ENCODE assay signal across 33 cellular contexts in the genomic region with DNA sequence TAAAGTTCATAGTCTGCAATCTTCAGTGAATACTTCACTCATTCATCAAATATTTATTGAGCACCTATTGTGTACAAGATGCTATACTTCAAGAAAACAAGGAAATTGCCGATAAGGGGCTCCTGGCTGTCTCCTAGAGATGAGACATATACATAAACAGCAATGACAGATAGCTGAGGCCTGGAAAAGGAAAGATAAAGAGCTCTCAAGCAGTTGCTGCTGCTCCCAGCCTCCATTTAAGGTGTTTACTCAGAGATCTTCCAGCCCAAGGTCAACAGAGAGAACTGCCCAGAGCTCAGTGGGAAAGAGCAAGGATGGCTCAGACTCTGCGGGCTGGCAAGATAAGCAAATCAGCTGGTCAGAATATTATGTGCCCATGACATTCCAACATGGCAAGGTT. TPM values are rescaled to one million over a fixed set of nuclear protein-coding genes. Genes with fewer than 3 reads are reported as not detected.
"Had no signal": no experiment of that assay in that cellular context is flagged by ENCODE, and none has a peak within 500 bp of the region (broad histone marks: within the 10 kb centered on the region; RNA-seq: fewer than 3 reads in every experiment).

No MANE protein-coding gene starts in this region.

- H3K9me3 Mint-ChIP-seq: activated CD4-positive, alpha-beta memory T cell treated with anti-CD3 and anti-CD28 coated beads for 36 hours; activated CD4-positive, alpha-beta T cell treated with anti-CD3 and anti-CD28 coated beads, Interleukin-2, amount 10 ng/mL, durations not matched to agents 24 days and 14 days; activated naive CD4-positive, alpha-beta T cell treated with anti-CD3 and anti-CD28 coated beads, Interleukin-2, amount 10 ng/mL, durations not matched to agents 7 days and 5 days; activated naive CD4-positive, alpha-beta T cell treated with anti-CD3 and anti-CD28 coated beads, Interleukin-2, amount 50 U/mL, for 72 hours; activated naive CD8-positive, alpha-beta T cell treated with anti-CD3 and anti-CD28 coated beads, Interleukin-2, amount 10 ng/mL, durations not matched to agents 7 days and 5 days; activated T-cell treated with anti-CD3 and anti-CD28 coated beads, Interleukin-2, amount 50 U/mL, for 72 hours; T-helper 2 cell treated with Interferon-gamma antibody and Interleukin-4, amounts not matched to agents 5 μg/mL and 100 μg/mL, for 36 hours had no signal

- H3K27ac Mint-ChIP-seq: activated CD4-positive, alpha-beta memory T cell treated with anti-CD3 and anti-CD28 coated beads for 36 hours; activated CD4-positive, alpha-beta T cell treated with anti-CD3 and anti-CD28 coated beads for 36 hours; activated CD4-positive, alpha-beta T cell treated with anti-CD3 and anti-CD28 coated beads, Interleukin-2, amount 10 ng/mL, durations not matched to agents 24 days and 14 days; activated CD8-positive, alpha-beta memory T cell treated with anti-CD3 and anti-CD28 coated beads, Interleukin-2, amount 10 ng/mL, durations not matched to agents 7 days and 5 days; activated CD8-positive, alpha-beta T cell treated with anti-CD3 and anti-CD28 coated beads, Interleukin-2, amount 10 ng/mL, durations not matched to agents 7 days and 5 days; activated naive CD4-positive, alpha-beta T cell treated with anti-CD3 and anti-CD28 coated beads, Interleukin-2, amount 10 ng/mL, durations not matched to agents 7 days and 5 days; activated naive CD4-positive, alpha-beta T cell treated with anti-CD3 and anti-CD28 coated beads, Interleukin-2, amount 50 U/mL, for 72 hours; activated naive CD8-positive, alpha-beta T cell treated with anti-CD3 and anti-CD28 coated beads, Interleukin-2, amount 10 ng/mL, durations not matched to agents 7 days and 5 days; activated T-cell treated with anti-CD3 and anti-CD28 coated beads, Interleukin-2, amount 50 U/mL, for 72 hours; endodermal cell; T-helper 17 cell; T-helper 2 cell treated with Interferon-gamma antibody and Interleukin-4, amounts not matched to agents 5 μg/mL and 100 μg/mL, for 36 hours had no signal

- H3K36me3 Mint-ChIP-seq: activated CD4-positive, alpha-beta memory T cell treated with anti-CD3 and anti-CD28 coated beads for 36 hours; activated CD8-positive, alpha-beta memory T cell treated with anti-CD3 and anti-CD28 coated beads, Interleukin-2, amount 10 ng/mL, durations not matched to agents 7 days and 5 days; activated naive CD4-positive, alpha-beta T cell treated with anti-CD3 and anti-CD28 coated beads, Interleukin-2, amount 10 ng/mL, durations not matched to agents 7 days and 5 days; activated naive CD4-positive, alpha-beta T cell treated with anti-CD3 and anti-CD28 coated beads, Interleukin-2, amount 50 U/mL, for 72 hours; activated naive CD8-positive, alpha-beta T cell treated with anti-CD3 and anti-CD28 coated beads, Interleukin-2, amount 10 ng/mL, durations not matched to agents 7 days and 5 days had no signal

- DNase-seq: activated CD4-positive, alpha-beta memory T cell treated with anti-CD3 and anti-CD28 coated beads for 36 hours; activated CD4-positive, alpha-beta T cell treated with anti-CD3 and anti-CD28 coated beads for 36 hours; activated CD4-positive, alpha-beta T cell treated with anti-CD3 and anti-CD28 coated beads, Interleukin-2, amount 10 ng/mL, durations not matched to agents 24 days and 14 days; activated CD4-positive, CD25-positive, alpha-beta regulatory T cell; activated CD4-positive, CD25-positive, alpha-beta regulatory T cell treated with anti-CD3 and anti-CD28 coated beads, Interleukin-2, amount 50 U/mL, for 72 hours; activated CD8-positive, alpha-beta memory T cell treated with anti-CD3 and anti-CD28 coated beads, Interleukin-2, amount 10 ng/mL, durations not matched to agents 7 days and 5 days; activated CD8-positive, alpha-beta memory T cell treated with anti-CD3 and anti-CD28 coated beads, Interleukin-2, amount 50 U/mL, for 4 hours; activated CD8-positive, alpha-beta T cell treated with anti-CD3 and anti-CD28 coated beads, Interleukin-2, amount 10 ng/mL, durations not matched to agents 7 days and 5 days; activated gamma-delta T cell; activated naive CD4-positive, alpha-beta T cell; activated naive CD4-positive, alpha-beta T cell treated with anti-CD3 and anti-CD28 coated beads, Interleukin-2, amount 10 ng/mL, durations not matched to agents 7 days and 5 days; activated naive CD8-positive, alpha-beta T cell treated with anti-CD3 and anti-CD28 coated beads, Interleukin-2, amount 10 ng/mL, durations not matched to agents 7 days and 5 days; activated T-cell treated with anti-CD3 and anti-CD28 coated beads, Interleukin-2, amount 50 U/mL, for 1 hour; activated T-cell treated with anti-CD3 and anti-CD28 coated beads, Interleukin-2, amount 50 U/mL, for 72 hours; amygdala; aorta; body of pancreas; caudate nucleus; colonic mucosa; effector CD8-positive, alpha-beta T cell; endodermal cell; esophagus squamous epithelium; foreskin melanocyte; heart right ventricle; T-helper 1 cell; T-helper 17 cell; T1000 had no signal

- H3K4me3 Mint-ChIP-seq: activated CD4-positive, alpha-beta memory T cell treated with anti-CD3 and anti-CD28 coated beads for 36 hours; activated CD4-positive, alpha-beta T cell treated with anti-CD3 and anti-CD28 coated beads for 36 hours; activated CD4-positive, alpha-beta T cell treated with anti-CD3 and anti-CD28 coated beads, Interleukin-2, amount 10 ng/mL, durations not matched to agents 24 days and 14 days; activated CD8-positive, alpha-beta memory T cell treated with anti-CD3 and anti-CD28 coated beads, Interleukin-2, amount 10 ng/mL, durations not matched to agents 7 days and 5 days; activated CD8-positive, alpha-beta T cell treated with anti-CD3 and anti-CD28 coated beads, Interleukin-2, amount 10 ng/mL, durations not matched to agents 7 days and 5 days; activated naive CD4-positive, alpha-beta T cell treated with anti-CD3 and anti-CD28 coated beads, Interleukin-2, amount 10 ng/mL, durations not matched to agents 7 days and 5 days; activated naive CD8-positive, alpha-beta T cell treated with anti-CD3 and anti-CD28 coated beads, Interleukin-2, amount 10 ng/mL, durations not matched to agents 7 days and 5 days; activated T-cell treated with anti-CD3 and anti-CD28 coated beads, Interleukin-2, amount 50 U/mL, for 72 hours; endodermal cell; T-helper 17 cell; T-helper 2 cell treated with Interferon-gamma antibody and Interleukin-4, amounts not matched to agents 5 μg/mL and 100 μg/mL, for 36 hours had no signal

- H3K36me3 ChIP-seq: colonic mucosa, esophagus squamous epithelium, gastroesophageal sphincter, heart right ventricle had no signal

- H3K27ac ChIP-seq: body of pancreas, colonic mucosa, gastroesophageal sphincter, heart right ventricle had no signal

- ATAC-seq: activated CD4-positive, alpha-beta T cell treated with anti-CD3 and anti-CD28 coated beads for 36 hours; activated CD8-positive, alpha-beta memory T cell treated with anti-CD3 and anti-CD28 coated beads, Interleukin-2, amount 10 ng/mL, durations not matched to agents 7 days and 5 days; activated CD8-positive, alpha-beta T cell treated with anti-CD3 and anti-CD28 coated beads, Interleukin-2, amount 10 ng/mL, durations not matched to agents 7 days and 5 days; activated naive CD4-positive, alpha-beta T cell treated with anti-CD3 and anti-CD28 coated beads, Interleukin-2, amount 50 U/mL, for 72 hours; activated T-cell treated with anti-CD3 and anti-CD28 coated beads, Interleukin-2, amount 50 U/mL, for 72 hours; body of pancreas; gastroesophageal sphincter; T-helper 17 cell had no signal

- H3K27me3 ChIP-seq: body of pancreas, colonic mucosa, esophagus squamous epithelium, gastroesophageal sphincter, heart right ventricle had no signal

- H3K4me1 ChIP-seq: body of pancreas, colonic mucosa had no signal

- H3K4me3 ChIP-seq: body of pancreas, colonic mucosa, esophagus squamous epithelium, gastroesophageal sphincter, heart right ventricle had no signal

- H3K9me3 ChIP-seq: body of pancreas, colonic mucosa, esophagus squamous epithelium, gastroesophageal sphincter had no signal

- H3K4me1 Mint-ChIP-seq: activated CD4-positive, alpha-beta T cell treated with anti-CD3 and anti-CD28 coated beads for 36 hours; activated CD4-positive, alpha-beta T cell treated with anti-CD3 and anti-CD28 coated beads, Interleukin-2, amount 10 ng/mL, durations not matched to agents 24 days and 14 days; activated CD8-positive, alpha-beta memory T cell treated with anti-CD3 and anti-CD28 coated beads, Interleukin-2, amount 10 ng/mL, durations not matched to agents 7 days and 5 days; activated naive CD4-positive, alpha-beta T cell treated with anti-CD3 and anti-CD28 coated beads, Interleukin-2, amount 10 ng/mL, durations not matched to agents 7 days and 5 days; activated naive CD8-positive, alpha-beta T cell treated with anti-CD3 and anti-CD28 coated beads, Interleukin-2, amount 10 ng/mL, durations not matched to agents 7 days and 5 days; T-helper 17 cell had no signal

RNA-seq across cellular contexts. Expression of gene SLC14A2, which starts 3.3 kb away (rescaled TPM):
- total RNA-seq: activated CD4-positive, alpha-beta T cell treated with anti-CD3 and anti-CD28 coated beads, Interleukin-2, amount 10 ng/mL, durations not matched to agents 24 days and 14 days; activated naive CD4-positive, alpha-beta T cell treated with anti-CD3 and anti-CD28 coated beads, Interleukin-2, amount 50 U/mL, for 72 hours; body of pancreas; colonic mucosa; dermis microvascular lymphatic vessel endothelial cell; esophagus squamous epithelium; fibroblast of villous mesenchyme; glomerular endothelial cell had no signal
